Comparison of ENCODE assay signal across 1 cellular context in genomic region chr2:173122936-173123335, GRCh38.
TF ChIP-seq lines count a peak whose summit lies in the region.

No MANE protein-coding gene starts in this region.

TF ChIP-seq in IMR-90, 13 proteins besides CTCF, POLR2A, EP300 and RAD21 (continued from another document):
- TF ChIP-seq BHLHE40 (IDR thresholded peaks at IDR 0.05; ENCODE audit: low read depth, low read length) (no peak), MAZ (IDR thresholded peaks at IDR 0.05; ENCODE audit: borderline replicate concordance, low read depth, low read length) (no peak), SMC3 (IDR thresholded peaks at IDR 0.05; ENCODE audit: low read depth, low read length) (no peak), RFX5 (IDR thresholded peaks at IDR 0.05; ENCODE audit: low read depth, low read length) (no peak), MXI1 (IDR thresholded peaks at IDR 0.05; ENCODE audit: borderline replicate concordance, low read depth, low read length) (no peak), USF2 (IDR thresholded peaks at IDR 0.05; ENCODE audit: low read depth, low read length) (no peak), RCOR1 (IDR thresholded peaks at IDR 0.05; ENCODE audit: insufficient replicate concordance, low read length) (no peak), CHD1 (IDR thresholded peaks at IDR 0.05; ENCODE audit: low read depth, low read length) (no peak), MAFK (IDR thresholded peaks at IDR 0.05; ENCODE audit: low read depth, low read length) (no peak)
- TF ChIP-seq, protein P1, sequence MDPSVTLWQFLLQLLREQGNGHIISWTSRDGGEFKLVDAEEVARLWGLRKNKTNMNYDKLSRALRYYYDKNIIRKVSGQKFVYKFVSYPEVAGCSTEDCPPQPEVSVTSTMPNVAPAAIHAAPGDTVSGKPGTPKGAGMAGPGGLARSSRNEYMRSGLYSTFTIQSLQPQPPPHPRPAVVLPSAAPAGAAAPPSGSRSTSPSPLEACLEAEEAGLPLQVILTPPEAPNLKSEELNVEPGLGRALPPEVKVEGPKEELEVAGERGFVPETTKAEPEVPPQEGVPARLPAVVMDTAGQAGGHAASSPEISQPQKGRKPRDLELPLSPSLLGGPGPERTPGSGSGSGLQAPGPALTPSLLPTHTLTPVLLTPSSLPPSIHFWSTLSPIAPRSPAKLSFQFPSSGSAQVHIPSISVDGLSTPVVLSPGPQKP (IDR thresholded peaks at IDR 0.05; ENCODE audit: borderline replicate concordance, low read depth, low read length): no peak
